10 cellular contexts compared by ENCODE assay signal in the genomic region with DNA sequence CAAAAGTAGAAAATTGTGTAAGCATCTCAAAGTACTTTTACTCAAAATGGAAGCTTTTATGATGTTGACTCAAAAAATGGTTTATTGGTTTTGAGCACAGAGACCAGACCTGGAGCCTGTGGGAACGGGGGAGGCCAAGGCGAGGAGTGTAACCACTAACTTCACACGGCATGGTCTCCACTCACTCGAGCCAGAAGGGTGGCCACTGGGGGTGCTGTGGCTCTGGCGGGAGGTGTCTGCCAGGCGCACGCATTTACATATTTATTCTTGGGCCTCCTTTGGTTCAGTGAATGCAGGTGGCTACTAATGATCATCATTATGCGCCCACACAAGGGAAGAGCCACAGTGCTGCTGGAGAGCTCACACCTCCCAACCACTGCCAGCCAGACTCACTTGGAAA.
DNase-seq lines count a peak whose midpoint lies in the region; ATAC-seq and TF ChIP-seq lines count a peak whose summit lies in the region.
"Had no signal": no experiment of that assay in that cellular context is flagged by ENCODE, and none has a peak within 500 bp of the region (broad histone marks: within the 10 kb centered on the region; RNA-seq: fewer than 3 reads in every experiment).

No MANE protein-coding gene starts in this region.

- no peaks in the 10 kb centered on the region for H3K9me3 Mint-ChIP-seq in activated naive CD4-positive, alpha-beta T cell treated with anti-CD3 and anti-CD28 coated beads, Interleukin-2, amount 10 ng/mL, durations not matched to agents 7 days and 5 days
- H3K9me3 Mint-ChIP-seq: activated naive CD8-positive, alpha-beta T cell treated with anti-CD3 and anti-CD28 coated beads, Interleukin-2, amount 10 ng/mL, durations not matched to agents 7 days and 5 days had no signal

- H3K36me3 ChIP-seq in brain microvascular endothelial cell (replicated peaks): no peaks in the 10 kb centered on the region

- peak; percentile 44 to 77 (median 73) for DNase-seq in NCI-H1417 (lab: John Stamatoyannopoulos, UW)
- no peak for DNase-seq in NCI-H1417 treated with DMSO at 0.1 percent for 48 hours (lab: John Stamatoyannopoulos, UW)
- peak; percentile 28 for DNase-seq in NCI-H187 treated with DMSO at 0.1 percent for 48 hours (lab: John Stamatoyannopoulos, UW)
- no peak for DNase-seq in brain microvascular endothelial cell
- peak in 14 of 49 donors; percentile 18 to 50 (median 36) for DNase-seq in substantia nigra (lab: John Stamatoyannopoulos, UW)
- no peak for DNase-seq in activated naive CD4-positive, alpha-beta T cell treated with anti-CD3 and anti-CD28 coated beads, Interleukin-2, amount 10 ng/mL, durations not matched to agents 7 days and 5 days
- DNase-seq: activated naive CD8-positive, alpha-beta T cell treated with anti-CD3 and anti-CD28 coated beads, Interleukin-2, amount 10 ng/mL, durations not matched to agents 7 days and 5 days; stimulated activated CD8-positive, alpha-beta memory T cell treated with anti-CD3 and anti-CD28 coated beads, Interleukin-4, amount 100 ng/mL, for 48 hours had no signal

- no peaks in the 10 kb centered on the region for H3K4me1 Mint-ChIP-seq in activated naive CD4-positive, alpha-beta T cell treated with anti-CD3 and anti-CD28 coated beads, Interleukin-2, amount 10 ng/mL, durations not matched to agents 7 days and 5 days
- H3K4me1 Mint-ChIP-seq: activated naive CD8-positive, alpha-beta T cell treated with anti-CD3 and anti-CD28 coated beads, Interleukin-2, amount 10 ng/mL, durations not matched to agents 7 days and 5 days had no signal

- peaks cover 7% of the 10 kb centered on the region for H3K27me3 Mint-ChIP-seq in activated naive CD4-positive, alpha-beta T cell treated with anti-CD3 and anti-CD28 coated beads, Interleukin-2, amount 10 ng/mL, durations not matched to agents 7 days and 5 days
- H3K27me3 Mint-ChIP-seq: activated naive CD8-positive, alpha-beta T cell treated with anti-CD3 and anti-CD28 coated beads, Interleukin-2, amount 10 ng/mL, durations not matched to agents 7 days and 5 days had no signal

- TF ChIP-seq CTCF in brain microvascular endothelial cell (IDR thresholded peaks at IDR 0.05; ENCODE audit: low read depth, low read length, missing control alignments): peak; percentile 53

- H3K27ac Mint-ChIP-seq in activated naive CD4-positive, alpha-beta T cell treated with anti-CD3 and anti-CD28 coated beads, Interleukin-2, amount 10 ng/mL, durations not matched to agents 7 days and 5 days: no peak overlapping the region
- H3K27ac Mint-ChIP-seq: activated naive CD8-positive, alpha-beta T cell treated with anti-CD3 and anti-CD28 coated beads, Interleukin-2, amount 10 ng/mL, durations not matched to agents 7 days and 5 days had no signal

- CTCF ChIA-PET in activated naive CD4-positive, alpha-beta T cell treated with anti-CD3 and anti-CD28 coated beads, Interleukin-2, amount 10 ng/mL, durations not matched to agents 7 days and 5 days (lab: Charles Lee): no interaction called here

- in situ Hi-C loops in brain microvascular endothelial cell (cut with HindIII; ENCODE audit: low pct_ligation_motif_present, low sequenced_read_pairs): no loop called here

- H3K27ac ChIP-seq in brain microvascular endothelial cell (no peak overlapping the region), substantia nigra (ENCODE audit: low read depth, low read length, poor library complexity, severe bottlenecking) (peak overlapping the region; percentile 88)

- no peaks in the 10 kb centered on the region for H3K36me3 Mint-ChIP-seq in activated naive CD4-positive, alpha-beta T cell treated with anti-CD3 and anti-CD28 coated beads, Interleukin-2, amount 10 ng/mL, durations not matched to agents 7 days and 5 days
- H3K36me3 Mint-ChIP-seq: activated naive CD8-positive, alpha-beta T cell treated with anti-CD3 and anti-CD28 coated beads, Interleukin-2, amount 10 ng/mL, durations not matched to agents 7 days and 5 days had no signal

- no peak overlapping the region for H3K4me3 ChIP-seq in brain microvascular endothelial cell (ENCODE audit: low read depth, low read length)

- H3K4me3 Mint-ChIP-seq in activated naive CD4-positive, alpha-beta T cell treated with anti-CD3 and anti-CD28 coated beads, Interleukin-2, amount 10 ng/mL, durations not matched to agents 7 days and 5 days: no peak overlapping the region
- H3K4me3 Mint-ChIP-seq: activated naive CD8-positive, alpha-beta T cell treated with anti-CD3 and anti-CD28 coated beads, Interleukin-2, amount 10 ng/mL, durations not matched to agents 7 days and 5 days had no signal

- peaks cover 35% of the 10 kb centered on the region for H3K27me3 ChIP-seq in brain microvascular endothelial cell (replicated peaks)

- no peak for ATAC-seq in HG03135 (IDR thresholded peaks at IDR 0.05; ENCODE audit: unreplicated experiment)
- no peak for ATAC-seq in HG02981 (IDR thresholded peaks at IDR 0.05; ENCODE audit: unreplicated experiment)

Comparison
In these comparisons a context has a peak if more than half of its experiments do, and no peak if none do; other contexts are left out.
1. DNase-seq: peak in NCI-H1417 (3 of 3) and NCI-H187 treated with DMSO at 0.1 percent for 48 hours (single experiment); none in NCI-H1417 treated with DMSO at 0.1 percent for 48 hours (single experiment), brain microvascular endothelial cell (single experiment) and activated naive CD4-positive, alpha-beta T cell treated with anti-CD3 and anti-CD28 coated beads, Interleukin-2, amount 10 ng/mL, durations not matched to agents 7 days and 5 days (single experiment).